Comparison of ENCODE assay signal across 28 cellular contexts in genomic region chr5:122924203-122924602, GRCh38.
A peak's percentile ranks its signal among the peaks of the same experiment; 100 is the strongest.
DNase-seq lines count a peak whose midpoint lies in the region; ATAC-seq and TF ChIP-seq lines count a peak whose summit lies in the region.
"Had no signal": no experiment of that assay in that cellular context is flagged by ENCODE, and none has a peak within 500 bp of the region (broad histone marks: within the 10 kb centered on the region; RNA-seq: fewer than 3 reads in every experiment).

No MANE protein-coding gene starts in this region.

- H3K9me3 ChIP-seq in fibroblast of lung (ENCODE audit: control insufficient read depth, insufficient read depth, low read depth, low read length) = no peaks in the 10 kb centered on the region
- H3K9me3 ChIP-seq: BE2C, Caco-2, gastrocnemius medialis, neutrophil, prostate gland, thoracic aorta, vagina had no signal

- no peak overlapping the region for H3K27ac ChIP-seq in fibroblast of lung (ENCODE audit: insufficient read depth, low read length)
- H3K27ac ChIP-seq: gastrocnemius medialis, HL-60, neutrophil, prostate gland, skin epidermis, thoracic aorta, vagina had no signal

- H3K4me3 ChIP-seq in fibroblast of lung (replicated peaks in 1 of 4; ENCODE audit: control extremely low read depth in 1 of 4, insufficient read depth in 1 of 4, low read depth in 3 of 4, low read length in 4 of 4) (no peak overlapping the region), skeletal muscle cell (ENCODE audit: low read depth, low read length) (no peak overlapping the region)
- H3K4me3 ChIP-seq: gastrocnemius medialis, prostate gland, skin epidermis, thoracic aorta, vagina had no signal

- H3K4me1 Mint-ChIP-seq in T-helper 2 cell treated with Interferon-gamma antibody and Interleukin-4, amounts not matched to agents 5 μg/mL and 100 μg/mL, for 36 hours (ENCODE audit: low read depth) = no peaks in the 10 kb centered on the region
- H3K4me1 Mint-ChIP-seq: IgD-negative memory B cell; stimulated activated effector memory CD8-positive, alpha-beta T cell treated with anti-CD3 and anti-CD28 coated beads, Interleukin-12 subunit alpha, Interleukin-12 subunit beta, amount 100 ng/mL, for 72 hours had no signal

- no peaks in the 10 kb centered on the region for H3K79me2 ChIP-seq in fibroblast of lung (ENCODE audit: control insufficient read depth, insufficient read depth, low read length)

- H3K36me3 ChIP-seq in fibroblast of lung (ENCODE audit: control insufficient read depth, insufficient read depth, low read length) = no peaks in the 10 kb centered on the region
- H3K36me3 ChIP-seq: BE2C, gastrocnemius medialis, neutrophil, prostate gland, thoracic aorta, vagina had no signal

- peaks cover 2% of the 10 kb centered on the region for H3K27me3 Mint-ChIP-seq in T-helper 2 cell treated with Interferon-gamma antibody and Interleukin-4, amounts not matched to agents 5 μg/mL and 100 μg/mL, for 36 hours (ENCODE audit: low read depth)
- H3K27me3 Mint-ChIP-seq: activated T-cell treated with anti-CD3 and anti-CD28 coated beads, Interleukin-2, amount 50 U/mL, for 24 hours; dendritic cell treated with granulocyte-macrophage colony-stimulating factor and Interleukin-4, amounts not matched to agents 40 ng/mL and 50 ng/mL, for 4 days; IgD-negative memory B cell had no signal

- H4K20me1 ChIP-seq in fibroblast of lung (ENCODE audit: control insufficient read depth, extremely low read depth, insufficient read depth, low read length) = no peaks in the 10 kb centered on the region

- DNase-seq in ELR (ENCODE audit: low read depth) (peak; percentile 54), LHCN-M2 (ENCODE audit: low read depth) (peak; percentile 8), fibroblast of lung (ENCODE audit: low read depth in 2 of 2) (peak; percentile 61 to 65), skeletal muscle cell (ENCODE audit: low read depth) (peak; percentile 10), globus pallidus (ENCODE audit: low spot score) (no peak)
- no peak for DNase-seq in T-helper 2 cell treated with Interferon-gamma antibody and Interleukin-4, amounts not matched to agents 5 μg/mL and 100 μg/mL, for 36 hours (ENCODE audit: low spot score)
- DNase-seq: activated CD8-positive, alpha-beta T cell treated with anti-CD3 and anti-CD28 coated beads for 36 hours; activated naive CD4-positive, alpha-beta T cell; activated T-cell treated with anti-CD3 and anti-CD28 coated beads, Interleukin-2, amount 50 U/mL, for 24 hours; amygdala; BE2C; Caco-2; gastrocnemius medialis; GOT3; MV-4-11; NCI-H524 treated with DMSO at 0.1 percent for 48 hours; stimulated activated CD4-positive, alpha-beta T cell treated with anti-CD3 and anti-CD28 coated beads, Interleukin-2, amount 100 ng/mL, for 24 hours; T-helper 9 cell had no signal

- H3K36me3 Mint-ChIP-seq in T-helper 2 cell treated with Interferon-gamma antibody and Interleukin-4, amounts not matched to agents 5 μg/mL and 100 μg/mL, for 36 hours (ENCODE audit: low read depth) = no peaks in the 10 kb centered on the region
- H3K36me3 Mint-ChIP-seq: IgD-negative memory B cell had no signal

- H2AFZ ChIP-seq in fibroblast of lung (ENCODE audit: low read length) = no peak overlapping the region

- no peak overlapping the region for H3K9ac ChIP-seq in fibroblast of lung (ENCODE audit: insufficient read depth, low read length)

- ATAC-seq in HG02759 (IDR thresholded peaks at IDR 0.05; ENCODE audit: unreplicated experiment) = no peak
- ATAC-seq: activated CD8-positive, alpha-beta T cell treated with anti-CD3 and anti-CD28 coated beads for 36 hours; gastrocnemius medialis; stimulated activated effector memory CD8-positive, alpha-beta T cell treated with anti-CD3 and anti-CD28 coated beads, Interleukin-12 subunit alpha, Interleukin-12 subunit beta, amount 100 ng/mL, for 72 hours had no signal

- no peak for TF ChIP-seq CTCF in fibroblast of lung (conservative IDR thresholded peaks at IDR 0.05 in 1 of 2, IDR thresholded peaks at IDR 0.05 in 1 of 2; ENCODE audit: low read depth in 1 of 2, low read length in 2 of 2)

- no peaks in the 10 kb centered on the region for H3K4me1 ChIP-seq in fibroblast of lung (ENCODE audit: control insufficient read depth, extremely low read depth, insufficient read depth, low read length)
- H3K4me1 ChIP-seq: BE2C, Caco-2, gastrocnemius medialis, prostate gland, vagina had no signal

- no peak overlapping the region for H3K4me2 ChIP-seq in fibroblast of lung (ENCODE audit: extremely low read depth, insufficient read depth, low read length)

- H3K4me3 Mint-ChIP-seq in T-helper 2 cell treated with Interferon-gamma antibody and Interleukin-4, amounts not matched to agents 5 μg/mL and 100 μg/mL, for 36 hours = no peak overlapping the region
- H3K4me3 Mint-ChIP-seq: activated CD8-positive, alpha-beta T cell treated with anti-CD3 and anti-CD28 coated beads for 36 hours; activated T-cell treated with anti-CD3 and anti-CD28 coated beads, Interleukin-2, amount 50 U/mL, for 24 hours; dendritic cell treated with granulocyte-macrophage colony-stimulating factor and Interleukin-4, amounts not matched to agents 40 ng/mL and 50 ng/mL, for 4 days; IgD-negative memory B cell; stimulated activated effector memory CD8-positive, alpha-beta T cell treated with anti-CD3 and anti-CD28 coated beads, Interleukin-12 subunit alpha, Interleukin-12 subunit beta, amount 100 ng/mL, for 72 hours had no signal

- no peaks in the 10 kb centered on the region for H3K27me3 ChIP-seq in fibroblast of lung (ENCODE audit: control insufficient read depth, insufficient read depth, low read length)
- H3K27me3 ChIP-seq: BE2C, gastrocnemius medialis, neutrophil, vagina had no signal

- no peaks in the 10 kb centered on the region for H3K9me3 Mint-ChIP-seq in T-helper 2 cell treated with Interferon-gamma antibody and Interleukin-4, amounts not matched to agents 5 μg/mL and 100 μg/mL, for 36 hours
- H3K9me3 Mint-ChIP-seq: activated CD8-positive, alpha-beta T cell treated with anti-CD3 and anti-CD28 coated beads for 36 hours; activated T-cell treated with anti-CD3 and anti-CD28 coated beads, Interleukin-2, amount 50 U/mL, for 24 hours; dendritic cell treated with granulocyte-macrophage colony-stimulating factor and Interleukin-4, amounts not matched to agents 40 ng/mL and 50 ng/mL, for 4 days; IgD-negative memory B cell; stimulated activated effector memory CD8-positive, alpha-beta T cell treated with anti-CD3 and anti-CD28 coated beads, Interleukin-12 subunit alpha, Interleukin-12 subunit beta, amount 100 ng/mL, for 72 hours had no signal

- no peak overlapping the region for H3K27ac Mint-ChIP-seq in T-helper 2 cell treated with Interferon-gamma antibody and Interleukin-4, amounts not matched to agents 5 μg/mL and 100 μg/mL, for 36 hours
- H3K27ac Mint-ChIP-seq: activated CD8-positive, alpha-beta T cell treated with anti-CD3 and anti-CD28 coated beads for 36 hours; activated T-cell treated with anti-CD3 and anti-CD28 coated beads, Interleukin-2, amount 50 U/mL, for 24 hours; dendritic cell treated with granulocyte-macrophage colony-stimulating factor and Interleukin-4, amounts not matched to agents 40 ng/mL and 50 ng/mL, for 4 days; IgD-negative memory B cell; stimulated activated effector memory CD8-positive, alpha-beta T cell treated with anti-CD3 and anti-CD28 coated beads, Interleukin-12 subunit alpha, Interleukin-12 subunit beta, amount 100 ng/mL, for 72 hours had no signal

Comparison
In these comparisons a context has a peak if more than half of its experiments do, and no peak if none do; other contexts are left out.
1. DNase-seq: peak in ELR (single experiment), LHCN-M2 (single experiment), fibroblast of lung (2 of 2) and skeletal muscle cell (single experiment); none in globus pallidus (single experiment) and T-helper 2 cell treated with Interferon-gamma antibody and Interleukin-4, amounts not matched to agents 5 μg/mL and 100 μg/mL, for 36 hours (single experiment).